12 cellular contexts compared by ENCODE assay signal in genomic region chr5:141199359-141200235, GRCh38. TPM values are rescaled to one million over a fixed set of nuclear protein-coding genes. Genes with fewer than 3 reads are reported as not detected.
A peak's percentile ranks its signal among the peaks of the same experiment; 100 is the strongest.
DNase-seq lines count a peak whose midpoint lies in the region; ATAC-seq, FAIRE-seq and TF ChIP-seq lines count a peak whose summit lies in the region.
"Had no signal": no experiment of that assay in that cellular context is flagged by ENCODE, and none has a peak within 500 bp of the region (broad histone marks: within the 10 kb centered on the region; RNA-seq: fewer than 3 reads in every experiment).

TSS of gene PCDHB11 (plus strand) at chr5:141199627. CDS start at chr5:141199775, 148 bp downstream.

- no peaks in the 10 kb centered on the region for H3F3A ChIP-seq in OCI-LY1 (ENCODE audit: insufficient read depth, low read length)

- peak within 1 kb of the TSS; percentile 78 for H3K4me3 Mint-ChIP-seq in glutamatergic neuron (ENCODE audit: unreplicated experiment)
- H3K4me3 Mint-ChIP-seq: stimulated activated naive CD8-positive, alpha-beta T cell treated with anti-CD3 and anti-CD28 coated beads, Interleukin-15, Interleukin-2, amounts not matched to agents 100 ng/mL and 50 ng/mL, for 24 hours had no signal

- H3K4me2 ChIP-seq in OCI-LY1 (ENCODE audit: low read length), result peak within 1 kb of the TSS; percentile 51

- peaks cover 50% of the 10 kb centered on the region for H3K36me3 Mint-ChIP-seq in glutamatergic neuron (ENCODE audit: unreplicated experiment)

- TF ChIP-seq CTCF in OCI-LY1 (IDR thresholded peaks at IDR 0.05; ENCODE audit: low read length) (peak; percentile 58; the same call in 1 of the 2 replicates), glutamatergic neuron (IDR thresholded peaks at IDR 0.05; ENCODE audit: partially characterized antibody, unreplicated experiment) (peak; percentile 23)

- peak within 1 kb of the TSS; percentile 57 for H3K27ac Mint-ChIP-seq in glutamatergic neuron (ENCODE audit: unreplicated experiment)
- H3K27ac Mint-ChIP-seq: stimulated activated naive CD8-positive, alpha-beta T cell treated with anti-CD3 and anti-CD28 coated beads, Interleukin-15, Interleukin-2, amounts not matched to agents 100 ng/mL and 50 ng/mL, for 24 hours had no signal

- no peak within 1 kb of the TSS; the same call in 1 of the 2 replicates for H2AFZ ChIP-seq in OCI-LY1 (ENCODE audit: low read length)

- in situ Hi-C loops in HAP-1 (cut with MboI; ENCODE audit: low sequenced_read_pairs), result loop anchor here (25.0 kb wide), 1 partner anchor 363 kb away; no protein-coding TSS in a partner anchor

- ATAC-seq in GM19324 (IDR thresholded peaks at IDR 0.05; ENCODE audit: low FRiP score, unreplicated experiment), result no peak
- no peak for ATAC-seq in GM19452 (IDR thresholded peaks at IDR 0.05; ENCODE audit: unreplicated experiment)

- H3K4me1 Mint-ChIP-seq in glutamatergic neuron (ENCODE audit: low read depth, unreplicated experiment), result no peaks in the 10 kb centered on the region

- H3K27me3 ChIP-seq in HAP-1 (ENCODE audit: low read depth) (no peaks in the 10 kb centered on the region), OCI-LY1 (ENCODE audit: insufficient read depth, low read length) (no peaks in the 10 kb centered on the region)

- H4K20me1 ChIP-seq in OCI-LY1 (ENCODE audit: insufficient read depth, low read length), result no peaks in the 10 kb centered on the region

- H3K9me3 Mint-ChIP-seq in glutamatergic neuron (ENCODE audit: unreplicated experiment), result peaks cover 17% of the 10 kb centered on the region

- peak; percentile 89 for FAIRE-seq in A204.1 (lab: Jason Lieb, UNC)

- no peaks in the 10 kb centered on the region for H3K4me1 ChIP-seq in HAP-1
- H3K4me1 ChIP-seq in OCI-LY1 (ENCODE audit: insufficient read depth, low read length, severe bottlenecking), result no peaks in the 10 kb centered on the region

- H3K27ac ChIP-seq in OCI-LY1 (ENCODE audit: low read depth, low read length, poor library complexity, severe bottlenecking), result no peak within 1 kb of the TSS

- H3K4me3 ChIP-seq in HAP-1 (no peak within 1 kb of the TSS), OCI-LY1 (ENCODE audit: low read depth, low read length, poor library complexity, severe bottlenecking) (peak within 1 kb of the TSS; percentile 7)

- no peak within 1 kb of the TSS for H3K9ac ChIP-seq in OCI-LY1 (ENCODE audit: low read length)

- no peaks in the 10 kb centered on the region for H3K9me2 ChIP-seq in OCI-LY1 (ENCODE audit: low read depth, low read length)

- peaks cover 3% of the 10 kb centered on the region for H3K27me3 Mint-ChIP-seq in glutamatergic neuron (ENCODE audit: unreplicated experiment)

- no peaks in the 10 kb centered on the region for H3K36me3 ChIP-seq in HAP-1 (replicated peaks)
- H3K36me3 ChIP-seq in OCI-LY1 (ENCODE audit: insufficient read depth, low read length), result no peaks in the 10 kb centered on the region

- H3K9me3 ChIP-seq in HAP-1, result no peaks in the 10 kb centered on the region
- H3K9me3 ChIP-seq in OCI-LY1 (ENCODE audit: low read length), result peaks cover 3% of the 10 kb centered on the region

- no peaks in the 10 kb centered on the region for H3K79me2 ChIP-seq in OCI-LY1 (ENCODE audit: insufficient read depth, low read length)

- peak; percentile 4 to 47 for DNase-seq in HAP-1 (ENCODE audit: low spot score in 2 of 2)
- no peak for DNase-seq in glutamatergic neuron
- no peak for DNase-seq in activated T-cell treated with anti-CD3 and anti-CD28 coated beads for 4 hours
- no peak for DNase-seq in inferior parietal cortex (ENCODE audit: extremely low spot score)
- DNase-seq: Calu3, NCI-H1694, nucleus accumbens had no signal

RNA-seq across cellular contexts. Expression of gene PCDHB11, which starts in this region (rescaled TPM):
- total RNA-seq in glutamatergic neuron (ENCODE audit: unreplicated experiment), result 10.6 TPM

Comparison
In these comparisons a context has a peak if more than half of its experiments do, and no peak if none do; other contexts are left out.
1. DNase-seq: peak in HAP-1 (2 of 2); none in glutamatergic neuron (single experiment), activated T-cell treated with anti-CD3 and anti-CD28 coated beads for 4 hours (single experiment) and inferior parietal cortex (single experiment).